In genomic region chr1:114088392-114089299, GRCh38 we compare ENCODE assay signal across 1 cellular context.
TF ChIP-seq lines count a peak whose summit lies in the region.

No MANE protein-coding gene starts in this region.

TF ChIP-seq in WTC11, 78 proteins besides CTCF, POLR2A, EP300 and RAD21 (continued from another document and continues in another):
- TF ChIP-seq, protein P1, sequence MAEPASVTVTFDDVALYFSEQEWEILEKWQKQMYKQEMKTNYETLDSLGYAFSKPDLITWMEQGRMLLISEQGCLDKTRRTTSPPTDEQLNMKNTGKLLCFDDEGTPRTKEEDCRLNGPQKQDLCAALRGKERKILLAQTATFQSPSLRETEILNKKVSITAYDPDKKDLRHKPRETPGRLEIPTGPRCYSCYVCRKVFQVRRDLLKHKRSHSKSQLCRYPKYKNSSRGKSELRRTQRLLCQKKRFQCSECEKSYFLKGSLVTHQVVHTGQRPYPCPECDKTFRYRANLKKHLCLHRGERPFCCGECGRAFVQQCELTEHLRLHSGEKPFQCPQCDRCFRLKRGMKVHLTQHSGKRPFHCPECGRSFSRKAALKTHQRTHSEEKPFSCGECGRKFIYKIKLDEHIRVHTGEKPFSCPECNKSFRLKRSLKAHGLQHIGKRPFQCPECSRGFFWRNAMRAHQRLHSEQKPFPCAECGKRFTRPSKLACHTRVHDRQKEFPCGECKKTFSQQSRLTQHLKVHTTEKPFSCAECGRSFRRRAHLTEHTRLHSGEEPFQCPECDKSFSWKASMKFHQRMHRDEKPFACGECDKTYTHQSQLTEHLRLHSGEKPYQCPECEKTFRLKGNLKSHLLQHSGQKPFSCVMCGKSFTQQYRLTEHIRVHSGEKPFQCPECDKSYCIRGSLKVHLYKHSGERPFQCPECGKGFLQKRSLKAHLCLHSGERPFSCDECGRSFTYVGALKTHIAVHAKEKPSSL (CRISPR knock-in tag; conservative IDR thresholded peaks at IDR 0.05), result no peak
- TF ChIP-seq TEAD4 (CRISPR knock-in tag; IDR thresholded peaks at IDR 0.05) (no peak), ATF1 (CRISPR knock-in tag; IDR thresholded peaks at IDR 0.05) (no peak), ETV6 (CRISPR knock-in tag; IDR thresholded peaks at IDR 0.05) (peak; percentile 67; the same call in 1 of the 2 replicates), ATF6 (CRISPR knock-in tag; IDR thresholded peaks at IDR 0.05) (no peak), ZNF532 (CRISPR knock-in tag; IDR thresholded peaks at IDR 0.05; ENCODE audit: borderline replicate concordance) (no peak), SMAD3 (CRISPR knock-in tag; IDR thresholded peaks at IDR 0.05; ENCODE audit: borderline replicate concordance) (no peak), ZNF423 (CRISPR knock-in tag; IDR thresholded peaks at IDR 0.05) (peak; percentile 38; the same call in 1 of the 2 replicates), FOXJ3 (CRISPR knock-in tag; IDR thresholded peaks at IDR 0.05; ENCODE audit: borderline replicate concordance) (no peak), IRF1 (CRISPR knock-in tag; IDR thresholded peaks at IDR 0.05) (no peak), RELA (CRISPR knock-in tag; IDR thresholded peaks at IDR 0.05; ENCODE audit: borderline replicate concordance) (no peak), RORB (CRISPR knock-in tag; IDR thresholded peaks at IDR 0.05) (no peak), PRDM15 (CRISPR knock-in tag; IDR thresholded peaks at IDR 0.05) (no peak), SOX15 (CRISPR knock-in tag; IDR thresholded peaks at IDR 0.05) (no peak), HMGA2 (CRISPR knock-in tag; IDR thresholded peaks at IDR 0.05) (no peak), NR3C1 (CRISPR knock-in tag; conservative IDR thresholded peaks at IDR 0.05; ENCODE audit: low read depth) (no peak), GABPB1 (CRISPR knock-in tag; IDR thresholded peaks at IDR 0.05) (no peak), TCF7 (CRISPR knock-in tag; IDR thresholded peaks at IDR 0.05; ENCODE audit: low read depth) (no peak), USF1 (CRISPR knock-in tag; IDR thresholded peaks at IDR 0.05) (no peak), ESRRA (CRISPR knock-in tag; IDR thresholded peaks at IDR 0.05; ENCODE audit: borderline replicate concordance) (no peak), HMGXB4 (CRISPR knock-in tag; IDR thresholded peaks at IDR 0.05) (no peak), GTF2I (CRISPR knock-in tag; conservative IDR thresholded peaks at IDR 0.05) (no peak), ZNF281 (CRISPR knock-in tag; IDR thresholded peaks at IDR 0.05) (no peak)
- TF ChIP-seq, protein P2, sequence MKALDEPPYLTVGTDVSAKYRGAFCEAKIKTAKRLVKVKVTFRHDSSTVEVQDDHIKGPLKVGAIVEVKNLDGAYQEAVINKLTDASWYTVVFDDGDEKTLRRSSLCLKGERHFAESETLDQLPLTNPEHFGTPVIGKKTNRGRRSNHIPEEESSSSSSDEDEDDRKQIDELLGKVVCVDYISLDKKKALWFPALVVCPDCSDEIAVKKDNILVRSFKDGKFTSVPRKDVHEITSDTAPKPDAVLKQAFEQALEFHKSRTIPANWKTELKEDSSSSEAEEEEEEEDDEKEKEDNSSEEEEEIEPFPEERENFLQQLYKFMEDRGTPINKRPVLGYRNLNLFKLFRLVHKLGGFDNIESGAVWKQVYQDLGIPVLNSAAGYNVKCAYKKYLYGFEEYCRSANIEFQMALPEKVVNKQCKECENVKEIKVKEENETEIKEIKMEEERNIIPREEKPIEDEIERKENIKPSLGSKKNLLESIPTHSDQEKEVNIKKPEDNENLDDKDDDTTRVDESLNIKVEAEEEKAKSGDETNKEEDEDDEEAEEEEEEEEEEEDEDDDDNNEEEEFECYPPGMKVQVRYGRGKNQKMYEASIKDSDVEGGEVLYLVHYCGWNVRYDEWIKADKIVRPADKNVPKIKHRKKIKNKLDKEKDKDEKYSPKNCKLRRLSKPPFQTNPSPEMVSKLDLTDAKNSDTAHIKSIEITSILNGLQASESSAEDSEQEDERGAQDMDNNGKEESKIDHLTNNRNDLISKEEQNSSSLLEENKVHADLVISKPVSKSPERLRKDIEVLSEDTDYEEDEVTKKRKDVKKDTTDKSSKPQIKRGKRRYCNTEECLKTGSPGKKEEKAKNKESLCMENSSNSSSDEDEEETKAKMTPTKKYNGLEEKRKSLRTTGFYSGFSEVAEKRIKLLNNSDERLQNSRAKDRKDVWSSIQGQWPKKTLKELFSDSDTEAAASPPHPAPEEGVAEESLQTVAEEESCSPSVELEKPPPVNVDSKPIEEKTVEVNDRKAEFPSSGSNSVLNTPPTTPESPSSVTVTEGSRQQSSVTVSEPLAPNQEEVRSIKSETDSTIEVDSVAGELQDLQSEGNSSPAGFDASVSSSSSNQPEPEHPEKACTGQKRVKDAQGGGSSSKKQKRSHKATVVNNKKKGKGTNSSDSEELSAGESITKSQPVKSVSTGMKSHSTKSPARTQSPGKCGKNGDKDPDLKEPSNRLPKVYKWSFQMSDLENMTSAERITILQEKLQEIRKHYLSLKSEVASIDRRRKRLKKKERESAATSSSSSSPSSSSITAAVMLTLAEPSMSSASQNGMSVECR (CRISPR knock-in tag; IDR thresholded peaks at IDR 0.05; ENCODE audit: borderline replicate concordance), result no peak
- TF ChIP-seq, protein P3, sequence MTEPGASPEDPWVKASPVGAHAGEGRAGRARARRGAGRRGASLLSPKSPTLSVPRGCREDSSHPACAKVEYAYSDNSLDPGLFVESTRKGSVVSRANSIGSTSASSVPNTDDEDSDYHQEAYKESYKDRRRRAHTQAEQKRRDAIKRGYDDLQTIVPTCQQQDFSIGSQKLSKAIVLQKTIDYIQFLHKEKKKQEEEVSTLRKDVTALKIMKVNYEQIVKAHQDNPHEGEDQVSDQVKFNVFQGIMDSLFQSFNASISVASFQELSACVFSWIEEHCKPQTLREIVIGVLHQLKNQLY (CRISPR knock-in tag; IDR thresholded peaks at IDR 0.05), result no peak
- TF ChIP-seq, protein P4, sequence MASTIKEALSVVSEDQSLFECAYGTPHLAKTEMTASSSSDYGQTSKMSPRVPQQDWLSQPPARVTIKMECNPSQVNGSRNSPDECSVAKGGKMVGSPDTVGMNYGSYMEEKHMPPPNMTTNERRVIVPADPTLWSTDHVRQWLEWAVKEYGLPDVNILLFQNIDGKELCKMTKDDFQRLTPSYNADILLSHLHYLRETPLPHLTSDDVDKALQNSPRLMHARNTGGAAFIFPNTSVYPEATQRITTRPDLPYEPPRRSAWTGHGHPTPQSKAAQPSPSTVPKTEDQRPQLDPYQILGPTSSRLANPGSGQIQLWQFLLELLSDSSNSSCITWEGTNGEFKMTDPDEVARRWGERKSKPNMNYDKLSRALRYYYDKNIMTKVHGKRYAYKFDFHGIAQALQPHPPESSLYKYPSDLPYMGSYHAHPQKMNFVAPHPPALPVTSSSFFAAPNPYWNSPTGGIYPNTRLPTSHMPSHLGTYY (CRISPR knock-in tag; IDR thresholded peaks at IDR 0.05), result no peak
